Comparison of ENCODE assay signal across 8 cellular contexts in genomic region chr5:923473-923873, GRCh38. TPM values are rescaled to one million over a fixed set of nuclear protein-coding genes. Genes with fewer than 3 reads are reported as not detected.
A peak's percentile ranks its signal among the peaks of the same experiment; 100 is the strongest.
DNase-seq lines count a peak whose midpoint lies in the region; ATAC-seq and TF ChIP-seq lines count a peak whose summit lies in the region.

No MANE protein-coding gene starts in this region.

- peaks cover 2% of the 10 kb centered on the region for H3K79me1 ChIP-seq in trophoblast cell (ENCODE audit: low read length)

- no peak overlapping the region for H3K14ac ChIP-seq in trophoblast cell (ENCODE audit: low read length)

- no peak overlapping the region for H2BK12ac ChIP-seq in trophoblast cell (ENCODE audit: low read length)

- H4K12ac ChIP-seq in trophoblast cell (ENCODE audit: low read depth, low read length), result no peak overlapping the region

- H4K8ac ChIP-seq in trophoblast cell (ENCODE audit: low read depth, low read length), result no peak overlapping the region

- no peak overlapping the region for H2AK5ac ChIP-seq in trophoblast cell (ENCODE audit: low read length)

- H2AFZ ChIP-seq in trophoblast cell (ENCODE audit: insufficient read depth, low read length, poor library complexity), result no peak overlapping the region

- WGBS in trophoblast cell (ENCODE audit: extremely low coverage, insufficient coverage, insufficient read length), result no CpG with 5 or more reads among the region's 14 CpGs

- H3K4me2 ChIP-seq in trophoblast cell (ENCODE audit: low read length), result no peak overlapping the region

- TF ChIP-seq CTCF in LNCAP (IDR thresholded peaks at IDR 0.05), result peak; percentile 91
- peak; percentile 98 for TF ChIP-seq CTCF in RWPE2 (IDR thresholded peaks at IDR 0.05; ENCODE audit: poor library complexity, severe bottlenecking)
- peak; percentile 87 for TF ChIP-seq CTCF in upper lobe of right lung (IDR thresholded peaks at IDR 0.05)

- peaks cover 7% of the 10 kb centered on the region for H3K36me3 ChIP-seq in RWPE2 (ENCODE audit: low read depth)
- peaks cover 4 to 7% of the 10 kb centered on the region in 2 experiments for H3K36me3 ChIP-seq in trophoblast cell (ENCODE audit: control insufficient read depth in 1 of 2, insufficient read depth in 2 of 2, low read length in 2 of 2)
- H3K36me3 ChIP-seq in upper lobe of right lung, result no peaks in the 10 kb centered on the region

- no peak overlapping the region for H3K4ac ChIP-seq in trophoblast cell (ENCODE audit: low read depth, low read length)

- H3K23ac ChIP-seq in trophoblast cell (ENCODE audit: low read length), result no peak overlapping the region

- H3K18ac ChIP-seq in trophoblast cell (ENCODE audit: low read length), result no peak overlapping the region

- no peaks in the 10 kb centered on the region for H3K9me3 ChIP-seq in RWPE2 (ENCODE audit: severe bottlenecking)
- H3K9me3 ChIP-seq in trophoblast cell (ENCODE audit: insufficient read depth, low read depth, low read length), result peaks cover 2% of the 10 kb centered on the region
- H3K9me3 ChIP-seq in upper lobe of right lung, result no peaks in the 10 kb centered on the region

- ATAC-seq in GM21423 (IDR thresholded peaks at IDR 0.05; ENCODE audit: unreplicated experiment), result peak; percentile 87
- peak; percentile 89 for ATAC-seq in RWPE2 (ENCODE audit: low read depth)
- ATAC-seq in upper lobe of right lung, result peak; percentile 92

- no peak overlapping the region for H3K27ac ChIP-seq in RWPE2 (ENCODE audit: poor library complexity, severe bottlenecking)
- H3K27ac ChIP-seq in trophoblast cell (ENCODE audit: low read depth, low read length), result no peak overlapping the region
- H3K27ac ChIP-seq in upper lobe of right lung, result no peak overlapping the region

- H3K4me1 ChIP-seq in RWPE2 (ENCODE audit: insufficient read depth, poor library complexity, severe bottlenecking), result no peaks in the 10 kb centered on the region
- peaks cover 6 to 11% of the 10 kb centered on the region in 2 experiments for H3K4me1 ChIP-seq in trophoblast cell (ENCODE audit: control insufficient read depth in 1 of 2, insufficient read depth in 2 of 2, low read length in 2 of 2)
- peaks cover 13% of the 10 kb centered on the region for H3K4me1 ChIP-seq in upper lobe of right lung

- H3K27me3 ChIP-seq in RWPE2 (ENCODE audit: insufficient read depth, poor library complexity, severe bottlenecking) (peaks cover 16% of the 10 kb centered on the region), trophoblast cell (ENCODE audit: insufficient read depth, low read length) (peaks cover 11% of the 10 kb centered on the region), upper lobe of right lung (peaks cover 19% of the 10 kb centered on the region)

- H3K4me3 ChIP-seq in RWPE2 (ENCODE audit: severe bottlenecking) (no peak overlapping the region), trophoblast cell (ENCODE audit: low read depth, low read length) (no peak overlapping the region), upper lobe of right lung (no peak overlapping the region)

- H2BK5ac ChIP-seq in trophoblast cell (ENCODE audit: low read depth, low read length, poor library complexity), result no peak overlapping the region

- no peak overlapping the region for H2BK120ac ChIP-seq in trophoblast cell (ENCODE audit: insufficient read depth, low read length, poor library complexity)

- H3K79me2 ChIP-seq in trophoblast cell (ENCODE audit: control insufficient read depth, insufficient read depth, low read length, poor library complexity), result no peaks in the 10 kb centered on the region

- intact Hi-C loops in upper lobe of right lung (cut with DNase I), result loop anchor here (10.0 kb wide), 1 partner anchor 251 kb away; no protein-coding TSS in a partner anchor

- peak; percentile 89 for DNase-seq in COLO668 (lab: John Stamatoyannopoulos, UW; ENCODE audit: unreplicated experiment)
- DNase-seq in RWPE2 (ENCODE audit: low spot score), result no peak
- DNase-seq in activated T-helper 9 cell treated with anti-CD3 and anti-CD28 coated beads, Interleukin-2, amount 50 U/mL, for 16 hours (ENCODE audit: low read depth), result peak; percentile 55
- peak; percentile 46 for DNase-seq in foreskin melanocyte
- DNase-seq in trophoblast cell, result peak; percentile 64 to 82
- DNase-seq in upper lobe of right lung, result peak; percentile 89

- no peak overlapping the region for H4K91ac ChIP-seq in trophoblast cell (ENCODE audit: low read depth, low read length)

- no peak overlapping the region for H3K9ac ChIP-seq in trophoblast cell (ENCODE audit: low read length)

RNA-seq across cellular contexts. Expression of gene TRIP13, which starts 30.8 kb away (rescaled TPM):
- 21.5 and 22.0 TPM in 2 replicates for polyA plus RNA-seq in trophoblast cell (2013)
- 0.81 TPM for total RNA-seq in upper lobe of right lung

RNA-seq across cellular contexts. Expression of gene BRD9, which starts 30.9 kb away (rescaled TPM):
- polyA plus RNA-seq in trophoblast cell (2013), result 22.7 and 23.8 TPM in 2 replicates
- total RNA-seq in upper lobe of right lung, result 33.8 TPM
